9 cellular contexts compared by ENCODE assay signal in genomic region chr2:113892004-113892740, GRCh38. TPM values are rescaled to one million over a fixed set of nuclear protein-coding genes. Genes with fewer than 3 reads are reported as not detected.
DNase-seq lines count a peak whose midpoint lies in the region; ATAC-seq and TF ChIP-seq lines count a peak whose summit lies in the region.
"Had no signal": no experiment of that assay in that cellular context is flagged by ENCODE, and none has a peak within 500 bp of the region (broad histone marks: within the 10 kb centered on the region; RNA-seq: fewer than 3 reads in every experiment).

No MANE protein-coding gene starts in this region.

- peaks cover 23 to 49% of the 10 kb centered on the region in 2 donors for H3K36me3 Mint-ChIP-seq in activated T-cell treated with anti-CD3 and anti-CD28 coated beads, Interleukin-2, amount 50 U/mL, for 72 hours (ENCODE audit: insufficient read depth in 2 of 2)
- H3K36me3 Mint-ChIP-seq in activated CD8-positive, alpha-beta T cell treated with anti-CD3 and anti-CD28 coated beads, Interleukin-2, amount 10 ng/mL, durations not matched to agents 7 days and 5 days (ENCODE audit: low read depth): peaks cover 83% of the 10 kb centered on the region

- TF ChIP-seq POLR2A in suprapubic skin (IDR thresholded peaks at IDR 0.05): no peak

- H3K9me3 ChIP-seq in iPS-18a (ENCODE audit: control insufficient read depth, low read depth, low read length) (no peaks in the 10 kb centered on the region), suprapubic skin (no peaks in the 10 kb centered on the region)

- no peak for TF ChIP-seq EP300 in suprapubic skin (IDR thresholded peaks at IDR 0.05)

- no peak for ATAC-seq in activated T-cell treated with anti-CD3 and anti-CD28 coated beads, Interleukin-2, amount 50 U/mL, for 72 hours (replicated peaks in 1 of 2)
- no peak for ATAC-seq in activated CD8-positive, alpha-beta T cell treated with anti-CD3 and anti-CD28 coated beads, Interleukin-2, amount 10 ng/mL, durations not matched to agents 7 days and 5 days
- ATAC-seq: esophagus mucosa had no signal

- POLR2A ChIA-PET in activated CD8-positive, alpha-beta T cell treated with anti-CD3 and anti-CD28 coated beads, Interleukin-2, amount 10 ng/mL, durations not matched to agents 7 days and 5 days (lab: Charles Lee): interaction anchor here (1.0 kb wide), 1 partner anchor 136 kb away, joined by 6 read pairs; the partner anchor contains the start of gene SLC35F5

- no peaks in the 10 kb centered on the region for H3K27me3 Mint-ChIP-seq in activated T-cell treated with anti-CD3 and anti-CD28 coated beads, Interleukin-2, amount 50 U/mL, for 72 hours (ENCODE audit: low read depth)
- H3K27me3 Mint-ChIP-seq in activated CD8-positive, alpha-beta T cell treated with anti-CD3 and anti-CD28 coated beads, Interleukin-2, amount 10 ng/mL, durations not matched to agents 7 days and 5 days (ENCODE audit: low read depth): no peaks in the 10 kb centered on the region

- no peaks in the 10 kb centered on the region for H3K9me3 Mint-ChIP-seq in activated T-cell treated with anti-CD3 and anti-CD28 coated beads, Interleukin-2, amount 50 U/mL, for 72 hours
- no peaks in the 10 kb centered on the region for H3K9me3 Mint-ChIP-seq in activated CD8-positive, alpha-beta T cell treated with anti-CD3 and anti-CD28 coated beads, Interleukin-2, amount 10 ng/mL, durations not matched to agents 7 days and 5 days (ENCODE audit: insufficient read depth)

- H3K36me3 ChIP-seq in iPS-18a (ENCODE audit: control insufficient read depth, low read depth, low read length) (peaks cover 7% of the 10 kb centered on the region), suprapubic skin (no peaks in the 10 kb centered on the region)

- no peak overlapping the region for H3K27ac ChIP-seq in iPS-18a (ENCODE audit: low read length)
- H3K27ac ChIP-seq in suprapubic skin: no peak overlapping the region

- peaks cover 80% of the 10 kb centered on the region for H3K4me1 Mint-ChIP-seq in activated T-cell treated with anti-CD3 and anti-CD28 coated beads, Interleukin-2, amount 50 U/mL, for 72 hours (ENCODE audit: low read depth)
- peaks cover 69% of the 10 kb centered on the region for H3K4me1 Mint-ChIP-seq in activated CD8-positive, alpha-beta T cell treated with anti-CD3 and anti-CD28 coated beads, Interleukin-2, amount 10 ng/mL, durations not matched to agents 7 days and 5 days (ENCODE audit: low read depth)

- H3K4me3 ChIP-seq in iPS-18a (ENCODE audit: low read length) (peak overlapping the region; percentile 96), suprapubic skin (peak overlapping the region; percentile 94)

- H3K4me3 Mint-ChIP-seq in activated T-cell treated with anti-CD3 and anti-CD28 coated beads, Interleukin-2, amount 50 U/mL, for 72 hours: peak overlapping the region; percentile 99 to 100
- H3K4me3 Mint-ChIP-seq in activated CD8-positive, alpha-beta T cell treated with anti-CD3 and anti-CD28 coated beads, Interleukin-2, amount 10 ng/mL, durations not matched to agents 7 days and 5 days: peak overlapping the region; percentile 94

- no peak for TF ChIP-seq CTCF in suprapubic skin (IDR thresholded peaks at IDR 0.05)

- WGBS in suprapubic skin: 38% methylated on average over 6 of the region's 6 CpGs

- H3K4me1 ChIP-seq in iPS-18a (ENCODE audit: control insufficient read depth, low read depth, low read length) (peaks cover 56% of the 10 kb centered on the region), suprapubic skin (peaks cover 81% of the 10 kb centered on the region)

- H3K27me3 ChIP-seq in iPS-18a (ENCODE audit: control insufficient read depth, insufficient read depth, low read length): no peaks in the 10 kb centered on the region
- H3K27me3 ChIP-seq in suprapubic skin: no peaks in the 10 kb centered on the region

- H3K27ac Mint-ChIP-seq in activated T-cell treated with anti-CD3 and anti-CD28 coated beads, Interleukin-2, amount 50 U/mL, for 72 hours: peak overlapping the region; percentile 98
- H3K27ac Mint-ChIP-seq in activated CD8-positive, alpha-beta T cell treated with anti-CD3 and anti-CD28 coated beads, Interleukin-2, amount 10 ng/mL, durations not matched to agents 7 days and 5 days: peak overlapping the region; percentile 82

- CTCF ChIA-PET in activated CD8-positive, alpha-beta T cell treated with anti-CD3 and anti-CD28 coated beads, Interleukin-2, amount 10 ng/mL, durations not matched to agents 7 days and 5 days (lab: Charles Lee): interaction anchor here (0.7 to 0.9 kb wide), 2 partner anchors 10 to 74 kb away, joined by 3 read pairs; no protein-coding TSS in a partner anchor

- DNase-seq in activated T-cell treated with anti-CD3 and anti-CD28 coated beads, Interleukin-2, amount 50 U/mL, for 72 hours: no peak
- DNase-seq in activated T-cell treated with anti-CD3 and anti-CD28 coated beads, Interleukin-2, amount 50 U/mL, for 48 hours: no peak
- no peak for DNase-seq in activated CD8-positive, alpha-beta T cell treated with anti-CD3 and anti-CD28 coated beads, Interleukin-2, amount 10 ng/mL, durations not matched to agents 7 days and 5 days
- no peak for DNase-seq in suprapubic skin (ENCODE audit: low spot score in 2 of 2)
- no peak for DNase-seq in NCI-H82 treated with DMSO at 0.1 percent for 48 hours (lab: John Stamatoyannopoulos, UW; ENCODE audit: unreplicated experiment)
- no peak for DNase-seq in dedifferentiated amniotic fluid mesenchymal stem cell (ENCODE audit: extremely low spot score)
- DNase-seq in glomerular visceral epithelial cell (ENCODE audit: extremely low spot score): no peak

- no peak overlapping the region for H3K9ac ChIP-seq in iPS-18a (ENCODE audit: low read length)

RNA-seq across cellular contexts. Expression of gene ACTR3, which starts 2.3 kb away (rescaled TPM):
- total RNA-seq in activated T-cell treated with anti-CD3 and anti-CD28 coated beads, Interleukin-2, amount 50 U/mL, for 72 hours: 100 to 1,000 TPM; 490 to 497 TPM
- total RNA-seq in activated CD8-positive, alpha-beta T cell treated with anti-CD3 and anti-CD28 coated beads, Interleukin-2, amount 10 ng/mL, durations not matched to agents 7 days and 5 days: 100 to 1,000 TPM; 599 to 604 TPM
- 100 to 1,000 TPM in 3 of 4 donors, 10 to 100 TPM in 1; 94.6 to 127 (median 115) TPM for total RNA-seq in suprapubic skin
